Comparison of ENCODE assay signal across 11 cellular contexts in genomic region chr6:151497935-151498726, GRCh38. TPM values are rescaled to one million over a fixed set of nuclear protein-coding genes. Genes with fewer than 3 reads are reported as not detected.
A peak's percentile ranks its signal among the peaks of the same experiment; 100 is the strongest.
DNase-seq lines count a peak whose midpoint lies in the region; ATAC-seq, FAIRE-seq and TF ChIP-seq lines count a peak whose summit lies in the region.
"Had no signal": no experiment of that assay in that cellular context is flagged by ENCODE, and none has a peak within 500 bp of the region (broad histone marks: within the 10 kb centered on the region; RNA-seq: fewer than 3 reads in every experiment).

No MANE protein-coding gene starts in this region.

- no peaks in the 10 kb centered on the region for H3K9me3 ChIP-seq in MM.1S (replicated peaks; ENCODE audit: insufficient read depth, low read length)
- H3K9me3 ChIP-seq in HepG2 (ENCODE audit: low read length): no peaks in the 10 kb centered on the region

- TF ChIP-seq POLR2A in HepG2 (IDR thresholded peaks at IDR 0.05; ENCODE audit: insufficient read depth in 1 of 2, low read depth in 2 of 2, low read length in 2 of 2): no peak

- H3K4me3 ChIP-seq in MM.1S (ENCODE audit: low read length) (no peak overlapping the region), HepG2 (replicated peaks in 1 of 3; ENCODE audit: insufficient read depth in 1 of 3, low read depth in 2 of 3, low read length in 3 of 3) (no peak overlapping the region; a peak in 1 of 6 replicates)
- H3K4me3 ChIP-seq: lung had no signal

- H3F3A ChIP-seq in MM.1S (ENCODE audit: insufficient read depth, low read length): no peaks in the 10 kb centered on the region

- TF ChIP-seq RAD21 in HepG2 (CRISPR knock-in tag; IDR thresholded peaks at IDR 0.05): no peak

- no peak overlapping the region; the same call in 1 of the 2 replicates for H3K27ac ChIP-seq in MM.1S (ENCODE audit: low read length)
- H3K27ac ChIP-seq in HepG2 (ENCODE audit: extremely low read length, insufficient read depth, low read length): peak overlapping the region; percentile 54

- TF ChIP-seq EP300 in HepG2 (IDR thresholded peaks at IDR 0.05; ENCODE audit: low read depth in 2 of 2, low read length in 2 of 2) (peak; percentile 73 to 89; a peak in 2 of 4 replicates), HepG2 (CRISPR knock-in tag; IDR thresholded peaks at IDR 0.05; ENCODE audit: borderline replicate concordance) (0 out of 2 replicates have a peak, but pooled peaks have one; percentile 14)

- H3K9ac ChIP-seq in MM.1S (ENCODE audit: low read length) (no peak overlapping the region), HepG2 (ENCODE audit: insufficient read depth, low read depth, low read length) (no peak overlapping the region)

- H3K36me3 Mint-ChIP-seq in Calu3 (ENCODE audit: insufficient read depth, unreplicated experiment): peaks cover 12% of the 10 kb centered on the region

- H3K9me3 Mint-ChIP-seq in Calu3 (ENCODE audit: low read depth, unreplicated experiment): no peaks in the 10 kb centered on the region

- no peaks in the 10 kb centered on the region for H3K9me2 ChIP-seq in MM.1S (replicated peaks; ENCODE audit: insufficient read depth, low read length)

- H3K27me3 ChIP-seq in MM.1S (replicated peaks; ENCODE audit: insufficient read depth, low read length): no peaks in the 10 kb centered on the region
- H3K27me3 ChIP-seq in HepG2 (ENCODE audit: control insufficient read depth in 1 of 2, insufficient read depth in 2 of 2, low read length in 2 of 2): no peaks in the 10 kb centered on the region; a peak in 1 of 5 replicates

- no peak for FAIRE-seq in HepG2 (lab: Jason Lieb, UNC)

- DNase-seq in MM.1S (peak; percentile 42), HepG2 (ENCODE audit: low spot score) (peak; percentile 75), Calu3 (no peak), hepatic stellate cell (ENCODE audit: low spot score) (no peak), cerebellar cortex (ENCODE audit: low spot score) (no peak), NCI-H1930 (lab: John Stamatoyannopoulos, UW) (no peak)
- DNase-seq: activated CD4-positive, alpha-beta T cell treated with anti-CD3 and anti-CD28 coated beads, Interleukin-2, amount 50 U/mL, for 48 hours; PC-3 had no signal

- peak; percentile 49 for ATAC-seq in GM19035 (IDR thresholded peaks at IDR 0.05; ENCODE audit: unreplicated experiment)
- peak; percentile 65 for ATAC-seq in HG02763 (IDR thresholded peaks at IDR 0.05; ENCODE audit: unreplicated experiment)
- ATAC-seq in HepG2: no peak
- ATAC-seq: PC-3 had no signal

- H3K27me3 Mint-ChIP-seq in Calu3 (ENCODE audit: unreplicated experiment): no peaks in the 10 kb centered on the region

- H2AFZ ChIP-seq in MM.1S (ENCODE audit: low read length) (no peak overlapping the region), HepG2 (ENCODE audit: low read length) (no peak overlapping the region)

- H3K4me1 ChIP-seq in MM.1S (ENCODE audit: low read length) (0 out of 2 replicates have a peak, but pooled peaks cover 4% of the 10 kb centered on the region), HepG2 (ENCODE audit: insufficient read depth, low read length) (peaks cover 82% of the 10 kb centered on the region)

- no peak overlapping the region for H3K27ac Mint-ChIP-seq in Calu3 (ENCODE audit: unreplicated experiment)

- WGBS in HepG2 (ENCODE audit: low lambda C conversion rate): 46% methylated on average over 1 of the region's 1 CpG

- H3K4me1 Mint-ChIP-seq in Calu3 (ENCODE audit: low read depth, unreplicated experiment): peaks cover 12% of the 10 kb centered on the region

- H3K36me3 ChIP-seq in MM.1S (replicated peaks; ENCODE audit: insufficient read depth, low read length) (no peaks in the 10 kb centered on the region), HepG2 (replicated peaks in 1 of 2; ENCODE audit: control insufficient read depth in 1 of 2, insufficient read depth in 2 of 2, low read length in 2 of 2) (no peaks in the 10 kb centered on the region)

- no peak for TF ChIP-seq CTCF in MM.1S (IDR thresholded peaks at IDR 0.05; ENCODE audit: low read length)
- no peak for TF ChIP-seq CTCF in HepG2 (CRISPR knock-in tag; IDR thresholded peaks at IDR 0.05)
- no peak for TF ChIP-seq CTCF in Calu3 (IDR thresholded peaks at IDR 0.05; ENCODE audit: unreplicated experiment)

- in situ Hi-C loops in HepG2 (cut with HindIII; ENCODE audit: extremely low pct_ligation_motif_present, low pct_unique_long_range_greater_than_20kb): no loop called here

- H4K20me1 ChIP-seq in MM.1S (ENCODE audit: insufficient read depth, low read length) (no peaks in the 10 kb centered on the region), HepG2 (ENCODE audit: insufficient read depth, low read length) (no peaks in the 10 kb centered on the region)

- intact Hi-C loops in HepG2 (cut with micrococcal nuclease; ENCODE audit: unreplicated experiment) (loop anchor here (10.0 kb wide), 1 partner anchor 777 kb away; no protein-coding TSS in a partner anchor), Calu3 (cut with micrococcal nuclease; ENCODE audit: unreplicated experiment) (no loop called here)

- no TSS peak for BruUV-seq in HepG2 (replicated peaks; lab: Mats Ljungman, UMichigan)
- BruUV-seq in Calu3 (replicated peaks; lab: Mats Ljungman, UMichigan): no TSS peak

- CTCF ChIA-PET in HepG2 (lab: Yijun Ruan, JAX; ENCODE audit: low intra/inter-chr PET ratio, low total read pairs): no interaction called here
- CTCF ChIA-PET in Calu3 (lab: Charles Lee): no interaction called here

- POLR2A ChIA-PET in HepG2 (lab: Yijun Ruan, JAX): no interaction called here

- H3K4me2 ChIP-seq in MM.1S (ENCODE audit: low read depth, low read length): no peak overlapping the region
- H3K4me2 ChIP-seq in HepG2 (ENCODE audit: low read depth, low read length): peak overlapping the region; percentile 48

- no peak overlapping the region for H3K4me3 Mint-ChIP-seq in Calu3 (ENCODE audit: low read depth, unreplicated experiment)

- H3K79me2 ChIP-seq in MM.1S (ENCODE audit: low read length) (no peaks in the 10 kb centered on the region), HepG2 (ENCODE audit: insufficient read depth, low read length) (no peaks in the 10 kb centered on the region)

TF ChIP-seq in HepG2, 621 proteins besides CTCF, POLR2A, EP300 and RAD21 (continues in another document):
- peak; percentile 94 for TF ChIP-seq ELF3 (CRISPR knock-in tag; IDR thresholded peaks at IDR 0.05)
- no peak for TF ChIP-seq SOX6 (IDR thresholded peaks at IDR 0.05)
- peak; percentile 93 for TF ChIP-seq SOX6 (CRISPR knock-in tag; IDR thresholded peaks at IDR 0.05)
- TF ChIP-seq ZNF432 (CRISPR knock-in tag; IDR thresholded peaks at IDR 0.05; ENCODE audit: borderline replicate concordance): no peak
- TF ChIP-seq MBNL3 (CRISPR knock-in tag; conservative IDR thresholded peaks at IDR 0.05): no peak
- TF ChIP-seq FOXK1 (CRISPR knock-in tag; IDR thresholded peaks at IDR 0.05; ENCODE audit: borderline replicate concordance, low read depth): peak; percentile 54; the same call in 1 of the 2 replicates

RNA-seq across cellular contexts. Expression of gene CCDC170, which starts 4.3 kb away (rescaled TPM):
- total RNA-seq in HepG2 (2016; rRNA removed; fragmentation: Illumina TruSeq; extraction: Trizol) (5.1 and 8.9 TPM in 2 replicates), Calu3 (2022) (0.26 TPM in 1 of 2 replicates, not detected in the other)
- total RNA-seq in HepG2 (2016; cell fraction: cytosol; rRNA removed; fragmentation: Illumina TruSeq; extraction: Trizol; ENCODE audit: low read depth): 2.5 and 4.6 TPM in 2 replicates
- 3.5 and 6.9 TPM in 2 replicates for total RNA-seq in HepG2 (2016; cell fraction: insoluble cytoplasmic fraction; rRNA removed; fragmentation: Illumina TruSeq; extraction: Trizol)
- 2.6 and 3.3 TPM in 2 replicates for total RNA-seq in HepG2 (2016; cell fraction: membrane; rRNA removed; fragmentation: Illumina TruSeq; extraction: Trizol)
- 4.1 and 5.5 TPM in 2 replicates for total RNA-seq in HepG2 (2016; cell fraction: nucleus; rRNA removed; fragmentation: Illumina TruSeq; extraction: Trizol)
- 0.67 and 0.90 TPM in 2 replicates for polyA plus RNA-seq in HepG2 (2011; rRNA removed)
- 0.87 and 1.2 TPM in 2 replicates for polyA plus RNA-seq in HepG2 (2011; cell fraction: cytosol; rRNA removed)
- 0.24 and 0.33 TPM in 2 replicates for polyA plus RNA-seq in HepG2 (2011; cell fraction: nucleus; rRNA removed)
- 0.55 and 0.60 TPM in 2 replicates for polyA plus RNA-seq in HepG2 (2012)
- 0.19 and 0.36 TPM in 2 replicates for polyA plus RNA-seq in HepG2 (2016; cell fraction: cytosol; fragmentation: Illumina TruSeq; extraction: Trizol; ENCODE audit: low read depth)
- polyA plus RNA-seq in HepG2 (2016; cell fraction: insoluble cytoplasmic fraction; fragmentation: Illumina TruSeq; extraction: Trizol; ENCODE audit: low read depth): 4.2 and 4.9 TPM in 2 replicates
- 0.62 and 0.71 TPM in 2 replicates for polyA plus RNA-seq in HepG2 (2016; cell fraction: membrane; fragmentation: Illumina TruSeq; extraction: Trizol; ENCODE audit: low read depth)
- polyA plus RNA-seq in HepG2 (2016; cell fraction: nucleus; fragmentation: Illumina TruSeq; extraction: Trizol; ENCODE audit: insufficient read depth, low read depth): 1.8 and 4.2 TPM in 2 replicates
- polyA minus RNA-seq in HepG2 (2011; rRNA and poly(A)+ RNA removed; ENCODE audit: low replicate concordance): 0.02 and 1.5 TPM in 2 replicates
- polyA minus RNA-seq in HepG2 (2011; cell fraction: cytosol; rRNA and poly(A)+ RNA removed): 1.1 and 1.3 TPM in 2 replicates
- 2.0 and 4.2 TPM in 2 replicates for polyA minus RNA-seq in HepG2 (2011; cell fraction: nucleus; rRNA and poly(A)+ RNA removed)
- total RNA-seq: PC-3 had no signal

RNA-seq across cellular contexts. Expression of gene RMND1, which starts 46.2 kb away (rescaled TPM):
- total RNA-seq in HepG2 (2016; rRNA removed; fragmentation: Illumina TruSeq; extraction: Trizol) (72.5 and 75.6 TPM in 2 replicates), Calu3 (2022) (13.2 and 15.5 TPM in 2 replicates)
- 55.6 and 56.1 TPM in 2 replicates for total RNA-seq in HepG2 (2016; cell fraction: cytosol; rRNA removed; fragmentation: Illumina TruSeq; extraction: Trizol; ENCODE audit: low read depth)
- total RNA-seq in HepG2 (2016; cell fraction: insoluble cytoplasmic fraction; rRNA removed; fragmentation: Illumina TruSeq; extraction: Trizol): 72.3 and 75.6 TPM in 2 replicates
- 63.4 and 63.9 TPM in 2 replicates for total RNA-seq in HepG2 (2016; cell fraction: membrane; rRNA removed; fragmentation: Illumina TruSeq; extraction: Trizol)
- 84.2 and 88.8 TPM in 2 replicates for total RNA-seq in HepG2 (2016; cell fraction: nucleus; rRNA removed; fragmentation: Illumina TruSeq; extraction: Trizol)
- 30.0 and 34.0 TPM in 2 replicates for polyA plus RNA-seq in HepG2 (2011; rRNA removed)
- polyA plus RNA-seq in HepG2 (2011; cell fraction: cytosol; rRNA removed): 21.3 and 29.7 TPM in 2 replicates
- 11.0 and 14.0 TPM in 2 replicates for polyA plus RNA-seq in HepG2 (2011; cell fraction: nucleus; rRNA removed)
- polyA plus RNA-seq in HepG2 (2012): 42.6 and 62.0 TPM in 2 replicates
- 24.8 and 29.4 TPM in 2 replicates for polyA plus RNA-seq in HepG2 (2016; cell fraction: cytosol; fragmentation: Illumina TruSeq; extraction: Trizol; ENCODE audit: low read depth)
- polyA plus RNA-seq in HepG2 (2016; cell fraction: insoluble cytoplasmic fraction; fragmentation: Illumina TruSeq; extraction: Trizol; ENCODE audit: low read depth): 57.9 and 64.0 TPM in 2 replicates
- 37.1 and 37.2 TPM in 2 replicates for polyA plus RNA-seq in HepG2 (2016; cell fraction: membrane; fragmentation: Illumina TruSeq; extraction: Trizol; ENCODE audit: low read depth)
- 51.6 and 58.3 TPM in 2 replicates for polyA plus RNA-seq in HepG2 (2016; cell fraction: nucleus; fragmentation: Illumina TruSeq; extraction: Trizol; ENCODE audit: insufficient read depth, low read depth)
- polyA minus RNA-seq in HepG2 (2011; rRNA and poly(A)+ RNA removed; ENCODE audit: low replicate concordance): 8.9 and 29.4 TPM in 2 replicates
- 24.4 and 29.4 TPM in 2 replicates for polyA minus RNA-seq in HepG2 (2011; cell fraction: cytosol; rRNA and poly(A)+ RNA removed)
- polyA minus RNA-seq in HepG2 (2011; cell fraction: nucleus; rRNA and poly(A)+ RNA removed): 119 and 153 TPM in 2 replicates

Comparison
In these comparisons a context has a peak if more than half of its experiments do, and no peak if none do; other contexts are left out.
1. DNase-seq: peak in MM.1S (single experiment) and HepG2 (single experiment); none in Calu3 (single experiment), hepatic stellate cell (single experiment), cerebellar cortex (single experiment) and NCI-H1930 (0 of 2).